ENCODE assay signal across 8 cellular contexts in the genomic region with DNA sequence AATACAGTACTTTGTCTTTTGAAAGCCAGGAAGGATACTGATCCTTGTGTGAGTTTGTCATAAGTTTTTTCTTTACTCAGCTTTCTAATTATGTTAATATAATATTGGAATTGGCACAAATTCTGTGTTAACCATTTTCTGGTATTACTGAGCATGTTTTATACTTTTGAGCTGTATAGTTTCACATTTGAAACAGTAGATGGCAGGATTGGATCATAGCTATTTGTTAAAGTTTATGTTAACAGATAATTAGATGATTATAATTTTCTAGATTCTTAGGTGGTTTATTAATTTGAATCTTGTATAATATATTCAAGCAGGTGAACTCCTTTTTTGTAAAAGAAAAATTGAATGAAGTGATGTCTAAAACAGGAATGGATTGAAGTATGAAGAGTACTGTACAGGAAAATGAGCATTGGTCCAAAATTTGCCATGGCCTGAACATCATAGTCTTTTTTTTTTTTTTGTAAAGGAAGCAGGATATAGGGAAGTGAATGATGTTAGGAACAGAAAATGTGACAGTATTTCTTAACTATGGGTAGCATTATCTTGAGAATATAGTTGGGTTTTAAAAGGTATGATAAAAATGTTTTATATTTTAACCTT.
DNase-seq lines count a peak whose midpoint lies in the region; ATAC-seq and TF ChIP-seq lines count a peak whose summit lies in the region.

No MANE protein-coding gene starts in this region.

- no peak for TF ChIP-seq POLR2A in esophagus squamous epithelium (IDR thresholded peaks at IDR 0.05)
- TF ChIP-seq POLR2A in testis (IDR thresholded peaks at IDR 0.05) = no peak

- DNase-seq in cardiac muscle cell (ENCODE audit: low read depth in 1 of 2, low spot score in 1 of 2) (peak in 1 of 2 donors; percentile 41), Right ventricle myocardium inferior (ENCODE audit: missing footprints) (no peak), OCI-M1 (lab: John Stamatoyannopoulos, UW) (peak; percentile 66), esophagus squamous epithelium (lab: John Stamatoyannopoulos, UW) (no peak), testis (no peak), NCI-H146 treated with DMSO at 0.1 percent for 48 hours (lab: John Stamatoyannopoulos, UW; ENCODE audit: unreplicated experiment) (no peak), anterior cingulate cortex (lab: John Stamatoyannopoulos, UW) (no peak)

- H3K4me3 ChIP-seq in cardiac muscle cell (no peak overlapping the region), esophagus squamous epithelium (no peak overlapping the region), testis (no peak overlapping the region)

- TF ChIP-seq CTCF in cardiac muscle cell (IDR thresholded peaks at IDR 0.05; ENCODE audit: low read depth, low read length) (peak; percentile 52), esophagus squamous epithelium (IDR thresholded peaks at IDR 0.05) (peak in 4 of 6 experiments; percentile 18 to 58 (median 38)), testis (IDR thresholded peaks at IDR 0.05) (peak in 2 of 3 experiments; percentile 11 to 29)

- H3K4me1 ChIP-seq in cardiac muscle cell (ENCODE audit: low read depth) (no peaks in the 10 kb centered on the region), esophagus squamous epithelium (no peaks in the 10 kb centered on the region), testis (no peaks in the 10 kb centered on the region)

- H3K36me3 ChIP-seq in cardiac muscle cell = no peaks in the 10 kb centered on the region
- H3K36me3 ChIP-seq in esophagus squamous epithelium = no peaks in the 10 kb centered on the region
- peaks cover 3% of the 10 kb centered on the region for H3K36me3 ChIP-seq in testis (ENCODE audit: low read depth, missing control alignments)

- H3K9me3 ChIP-seq in cardiac muscle cell (ENCODE audit: low read depth) (no peaks in the 10 kb centered on the region), esophagus squamous epithelium (no peaks in the 10 kb centered on the region), testis (no peaks in the 10 kb centered on the region)

- intact Hi-C loops in Right ventricle myocardium inferior (cut with DNase I) = loop anchor here (1.0 kb wide), 1 partner anchor 117 kb away; no protein-coding TSS in a partner anchor
- intact Hi-C loops in esophagus squamous epithelium (cut with DNase I) = loop anchor here (10.0 kb wide), 1 partner anchor 115 kb away; no protein-coding TSS in a partner anchor
- intact Hi-C loops in testis (cut with DNase I; ENCODE audit: low total_unique reads) = no loop called here

- ATAC-seq in Right ventricle myocardium inferior (no peak), HG02870 (IDR thresholded peaks at IDR 0.05; ENCODE audit: unreplicated experiment) (no peak)

- H3K27me3 ChIP-seq in cardiac muscle cell (no peaks in the 10 kb centered on the region), esophagus squamous epithelium (no peaks in the 10 kb centered on the region), testis (no peaks in the 10 kb centered on the region)

- H3K27ac ChIP-seq in cardiac muscle cell (no peak overlapping the region), esophagus squamous epithelium (no peak overlapping the region), testis (no peak overlapping the region)
